Comparison of ENCODE assay signal across 15 cellular contexts in genomic region chr3:122857019-122857418, GRCh38.
DNase-seq lines count a peak whose midpoint lies in the region; ATAC-seq and TF ChIP-seq lines count a peak whose summit lies in the region.
"Had no signal": no experiment of that assay in that cellular context is flagged by ENCODE, and none has a peak within 500 bp of the region (broad histone marks: within the 10 kb centered on the region; RNA-seq: fewer than 3 reads in every experiment).

No MANE protein-coding gene starts in this region.

- H3K27ac ChIP-seq in RWPE1: no peak overlapping the region
- H3K27ac ChIP-seq: ovary, testis had no signal

- CTCF ChIA-PET in activated naive CD4-positive, alpha-beta T cell treated with anti-CD3 and anti-CD28 coated beads for 36 hours (lab: Charles Lee): interaction anchor here (0.6 kb wide), 1 partner anchor 305 kb away, joined by 5 read pairs; no protein-coding TSS in a partner anchor
- CTCF ChIA-PET in RWPE1 (lab: Yijun Ruan, JAX): no interaction called here

- H3K27me3 Mint-ChIP-seq in activated naive CD4-positive, alpha-beta T cell treated with anti-CD3 and anti-CD28 coated beads for 36 hours (ENCODE audit: low read depth): no peaks in the 10 kb centered on the region
- H3K27me3 Mint-ChIP-seq: activated B cell treated with CpG ODN at 0.5 μM for 24 hours; dendritic cell treated with granulocyte-macrophage colony-stimulating factor and Interleukin-4, amounts not matched to agents 40 ng/mL and 50 ng/mL, for 4 days had no signal

- no peak for TF ChIP-seq CTCF in RWPE1 (conservative IDR thresholded peaks at IDR 0.05; ENCODE audit: low read depth)

- H3K4me3 Mint-ChIP-seq in activated naive CD4-positive, alpha-beta T cell treated with anti-CD3 and anti-CD28 coated beads for 36 hours: no peak overlapping the region
- H3K4me3 Mint-ChIP-seq: activated B cell treated with CpG ODN at 0.5 μM for 24 hours; dendritic cell treated with granulocyte-macrophage colony-stimulating factor and Interleukin-4, amounts not matched to agents 40 ng/mL and 50 ng/mL, for 4 days had no signal

- H3K36me3 Mint-ChIP-seq in activated naive CD4-positive, alpha-beta T cell treated with anti-CD3 and anti-CD28 coated beads, Interleukin-2, amount 50 U/mL, for 72 hours: no peaks in the 10 kb centered on the region
- peaks cover 4% of the 10 kb centered on the region for H3K36me3 Mint-ChIP-seq in activated naive CD4-positive, alpha-beta T cell treated with anti-CD3 and anti-CD28 coated beads for 36 hours (ENCODE audit: low read depth)

- ATAC-seq in activated naive CD4-positive, alpha-beta T cell treated with anti-CD3 and anti-CD28 coated beads, Interleukin-2, amount 50 U/mL, for 72 hours: peak; percentile 58 to 63
- ATAC-seq in GM21825 (IDR thresholded peaks at IDR 0.05; ENCODE audit: unreplicated experiment): no peak

- H3K4me1 Mint-ChIP-seq in activated naive CD4-positive, alpha-beta T cell treated with anti-CD3 and anti-CD28 coated beads for 36 hours (ENCODE audit: low read depth): peaks cover 8% of the 10 kb centered on the region
- H3K4me1 Mint-ChIP-seq: activated B cell treated with CpG ODN at 0.5 μM for 24 hours had no signal

- DNase-seq in activated naive CD4-positive, alpha-beta T cell treated with anti-CD3 and anti-CD28 coated beads, Interleukin-2, amount 50 U/mL, for 72 hours (ENCODE audit: low spot score in 2 of 2): no peak
- DNase-seq in activated naive CD4-positive, alpha-beta T cell treated with anti-CD3 and anti-CD28 coated beads for 36 hours: no peak
- DNase-seq in RWPE1 (ENCODE audit: low spot score) (peak; percentile 5), fibroblast of peridontal ligament (ENCODE audit: extremely low read depth) (peak; percentile 65), stromal cell of bone marrow (ENCODE audit: low read depth) (peak; percentile 32), posterior vena cava (ENCODE audit: low spot score) (no peak)
- DNase-seq in activated CD8-positive, alpha-beta memory T cell treated with anti-CD3 and anti-CD28 coated beads for 24 hours: no peak
- DNase-seq: activated B cell treated with CpG ODN at 0.5 μM for 24 hours; activated T-cell treated with anti-CD3 and anti-CD28 coated beads for 4 hours; NCI-H1092; ovary; stimulated activated CD4-positive, alpha-beta T cell treated with anti-CD3 and anti-CD28 coated beads, Interleukin-15, amount 100 ng/mL, for 24 hours; testis had no signal

- H3K9me3 Mint-ChIP-seq in activated naive CD4-positive, alpha-beta T cell treated with anti-CD3 and anti-CD28 coated beads, Interleukin-2, amount 50 U/mL, for 72 hours: no peaks in the 10 kb centered on the region
- no peaks in the 10 kb centered on the region for H3K9me3 Mint-ChIP-seq in activated naive CD4-positive, alpha-beta T cell treated with anti-CD3 and anti-CD28 coated beads for 36 hours
- H3K9me3 Mint-ChIP-seq: activated B cell treated with CpG ODN at 0.5 μM for 24 hours; dendritic cell treated with granulocyte-macrophage colony-stimulating factor and Interleukin-4, amounts not matched to agents 40 ng/mL and 50 ng/mL, for 4 days had no signal

- intact Hi-C loops in activated naive CD4-positive, alpha-beta T cell treated with anti-CD3 and anti-CD28 coated beads for 36 hours (cut with micrococcal nuclease): loop anchor here (2.0 to 5.0 kb wide), 2 partner anchors 85 to 172 kb away; no protein-coding TSS in a partner anchor
- intact Hi-C loops in posterior vena cava (cut with DNase I): no loop called here

- no peak overlapping the region for H3K27ac Mint-ChIP-seq in activated naive CD4-positive, alpha-beta T cell treated with anti-CD3 and anti-CD28 coated beads, Interleukin-2, amount 50 U/mL, for 72 hours
- H3K27ac Mint-ChIP-seq in activated naive CD4-positive, alpha-beta T cell treated with anti-CD3 and anti-CD28 coated beads for 36 hours: no peak overlapping the region
- H3K27ac Mint-ChIP-seq: activated B cell treated with CpG ODN at 0.5 μM for 24 hours; dendritic cell treated with granulocyte-macrophage colony-stimulating factor and Interleukin-4, amounts not matched to agents 40 ng/mL and 50 ng/mL, for 4 days had no signal

- POLR2A ChIA-PET in RWPE1 (lab: Yijun Ruan, JAX; ENCODE audit: low non-redundant PET): no interaction called here

Comparison
In these comparisons a context has a peak if more than half of its experiments do, and no peak if none do; other contexts are left out.
1. DNase-seq: peak in RWPE1 (single experiment), fibroblast of peridontal ligament (single experiment) and stromal cell of bone marrow (single experiment); none in activated naive CD4-positive, alpha-beta T cell treated with anti-CD3 and anti-CD28 coated beads, Interleukin-2, amount 50 U/mL, for 72 hours (0 of 2), activated naive CD4-positive, alpha-beta T cell treated with anti-CD3 and anti-CD28 coated beads for 36 hours (single experiment), posterior vena cava (single experiment) and activated CD8-positive, alpha-beta memory T cell treated with anti-CD3 and anti-CD28 coated beads for 24 hours (single experiment).